In genomic region chr9:77015291-77016048, GRCh38 we compare ENCODE assay signal across 10 cellular contexts.
DNase-seq lines count a peak whose midpoint lies in the region; ATAC-seq and TF ChIP-seq lines count a peak whose summit lies in the region.
"Had no signal": no experiment of that assay in that cellular context is flagged by ENCODE, and none has a peak within 500 bp of the region (broad histone marks: within the 10 kb centered on the region; RNA-seq: fewer than 3 reads in every experiment).

No MANE protein-coding gene starts in this region.

- H3K4me3 ChIP-seq in NT2/D1 (ENCODE audit: insufficient read length, low read depth): peak overlapping the region; percentile 34

- no peaks in the 10 kb centered on the region for H3K9me3 Mint-ChIP-seq in nephron progenitor cell
- H3K9me3 Mint-ChIP-seq: stimulated activated effector memory CD8-positive, alpha-beta T cell treated with anti-CD3 and anti-CD28 coated beads, Interleukin-12 subunit alpha, Interleukin-12 subunit beta, amount 100 ng/mL, for 72 hours had no signal

- peak overlapping the region; percentile 76 for H3K4me3 Mint-ChIP-seq in nephron progenitor cell
- H3K4me3 Mint-ChIP-seq: stimulated activated effector memory CD8-positive, alpha-beta T cell treated with anti-CD3 and anti-CD28 coated beads, Interleukin-12 subunit alpha, Interleukin-12 subunit beta, amount 100 ng/mL, for 72 hours had no signal

- H3K36me3 Mint-ChIP-seq in nephron progenitor cell (ENCODE audit: low read depth): no peaks in the 10 kb centered on the region
- H3K36me3 Mint-ChIP-seq: stimulated activated effector memory CD8-positive, alpha-beta T cell treated with anti-CD3 and anti-CD28 coated beads, Interleukin-12 subunit alpha, Interleukin-12 subunit beta, amount 100 ng/mL, for 72 hours had no signal

- peaks cover 100% of the 10 kb centered on the region for H3K27me3 Mint-ChIP-seq in nephron progenitor cell (ENCODE audit: low read depth, poor library complexity)

- DNase-seq in DMS53 (lab: John Stamatoyannopoulos, UW): peak; percentile 43
- no peak for DNase-seq in DMS53 treated with DMSO at 0.1 percent for 48 hours (lab: John Stamatoyannopoulos, UW; ENCODE audit: unreplicated experiment)
- peak; percentile 35 for DNase-seq in GM13977 (ENCODE audit: low spot score)
- no peak for DNase-seq in NT2/D1 (ENCODE audit: low read depth, low spot score)
- peak; percentile 11 for DNase-seq in nephron progenitor cell
- no peak for DNase-seq in HCEC 1CT
- DNase-seq in HK-2 (ENCODE audit: unreplicated experiment): no peak
- DNase-seq: MM.1S had no signal

- H3K36me3 ChIP-seq in NT2/D1 (ENCODE audit: insufficient read depth, insufficient read length, low read length): no peaks in the 10 kb centered on the region

- TF ChIP-seq CTCF in GM13977 (IDR thresholded peaks at IDR 0.05; ENCODE audit: extremely low read depth, insufficient read depth, missing control alignments) (no peak), nephron progenitor cell (IDR thresholded peaks at IDR 0.05) (no peak)

- peak overlapping the region; percentile 66 for H3K9ac ChIP-seq in NT2/D1 (ENCODE audit: insufficient read length, low read depth)

- H3K4me1 Mint-ChIP-seq in nephron progenitor cell: peaks cover 61% of the 10 kb centered on the region

- H3K27ac Mint-ChIP-seq in nephron progenitor cell: no peak overlapping the region
- H3K27ac Mint-ChIP-seq: stimulated activated effector memory CD8-positive, alpha-beta T cell treated with anti-CD3 and anti-CD28 coated beads, Interleukin-12 subunit alpha, Interleukin-12 subunit beta, amount 100 ng/mL, for 72 hours had no signal

- in situ Hi-C loops in GM13977 (cut with MboI; ENCODE audit: low pct_unique_long_range_greater_than_20kb, low sequenced_read_pairs, unreplicated experiment): no loop called here

- H3K4me1 ChIP-seq in NT2/D1 (ENCODE audit: insufficient read depth, insufficient read length): peaks cover 13% of the 10 kb centered on the region

- no peaks in the 10 kb centered on the region for H3K9me3 ChIP-seq in NT2/D1 (ENCODE audit: insufficient read depth, low read length)

- peaks cover 98% of the 10 kb centered on the region for H3K27me3 ChIP-seq in NT2/D1 (ENCODE audit: insufficient read depth, insufficient read length)

- ATAC-seq in HG03432 (IDR thresholded peaks at IDR 0.05; ENCODE audit: unreplicated experiment): no peak
- ATAC-seq: stimulated activated effector memory CD8-positive, alpha-beta T cell treated with anti-CD3 and anti-CD28 coated beads, Interleukin-12 subunit alpha, Interleukin-12 subunit beta, amount 100 ng/mL, for 72 hours had no signal

Comparison
In these comparisons a context has a peak if more than half of its experiments do, and no peak if none do; other contexts are left out.
1. DNase-seq: peak in DMS53 (single experiment), GM13977 (single experiment) and nephron progenitor cell (single experiment); none in DMS53 treated with DMSO at 0.1 percent for 48 hours (single experiment), NT2/D1 (single experiment), HCEC 1CT (single experiment) and HK-2 (single experiment).